ENCODE assay signal across 8 cellular contexts in genomic region chr12:50167026-50167742, GRCh38. TPM values are rescaled to one million over a fixed set of nuclear protein-coding genes. Genes with fewer than 3 reads are reported as not detected.
DNase-seq lines count a peak whose midpoint lies in the region; ATAC-seq, FAIRE-seq and TF ChIP-seq lines count a peak whose summit lies in the region.

A gene with protein sequence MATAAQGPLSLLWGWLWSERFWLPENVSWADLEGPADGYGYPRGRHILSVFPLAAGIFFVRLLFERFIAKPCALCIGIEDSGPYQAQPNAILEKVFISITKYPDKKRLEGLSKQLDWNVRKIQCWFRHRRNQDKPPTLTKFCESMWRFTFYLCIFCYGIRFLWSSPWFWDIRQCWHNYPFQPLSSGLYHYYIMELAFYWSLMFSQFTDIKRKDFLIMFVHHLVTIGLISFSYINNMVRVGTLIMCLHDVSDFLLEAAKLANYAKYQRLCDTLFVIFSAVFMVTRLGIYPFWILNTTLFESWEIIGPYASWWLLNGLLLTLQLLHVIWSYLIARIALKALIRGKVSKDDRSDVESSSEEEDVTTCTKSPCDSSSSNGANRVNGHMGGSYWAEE (minus strand): TSS chr12:50167369. CDS start chr12:50167297, 72 bp downstream.

- 2% methylated on average over 18 of the region's 68 CpGs for WGBS in mammary epithelial cell (ENCODE audit: low coverage, missing lambda C conversion rate)
- whole genome bisulfite sequencing in small intestine, 3 donors, result 1% methylated on average over 35 to 68 of the region's 68 CpGs

- peak within 1 kb of the TSS; percentile 70 for H3K4me2 ChIP-seq in mammary epithelial cell (ENCODE audit: insufficient read depth, low read depth, low read length)

- H3K4me1 ChIP-seq in mammary epithelial cell (ENCODE audit: insufficient read depth, low read length), result peaks cover 7% of the 10 kb centered on the region
- H3K4me1 ChIP-seq in iPS-20b (ENCODE audit: insufficient read depth, low read length), result peaks cover 4% of the 10 kb centered on the region
- H3K4me1 ChIP-seq in small intestine (ENCODE audit: control insufficient read depth in 2 of 2, insufficient read depth in 1 of 2, low read depth in 1 of 2, low read length in 1 of 2), result peaks cover 3 to 4% of the 10 kb centered on the region in 2 donors

- CTCF ChIA-PET in mammary epithelial cell (lab: Charles Lee; ENCODE audit: low non-redundant PET), result interaction anchor here (0.9 kb wide), 1 partner anchor 55 kb away, joined by 11 read pairs; the partner anchor contains the start of gene COX14

- H3K4me3 ChIP-seq in WERI-Rb-1 (ENCODE audit: low read depth, low read length) (peak within 1 kb of the TSS; percentile 79), mammary epithelial cell (replicated peaks in 1 of 3; ENCODE audit: insufficient read depth in 1 of 3, low read depth in 2 of 3, low read length in 3 of 3) (peak within 1 kb of the TSS; percentile 54 to 70 (median 62)), iPS-20b (ENCODE audit: low read length) (peak within 1 kb of the TSS; percentile 100), small intestine (ENCODE audit: low read depth in 1 of 2, low read length in 2 of 2) (peak within 1 kb of the TSS; percentile 86 to 98)

- H3K79me2 ChIP-seq in mammary epithelial cell (ENCODE audit: insufficient read depth, low read length), result peaks cover 49% of the 10 kb centered on the region

- H3K9ac ChIP-seq in mammary epithelial cell (ENCODE audit: insufficient read depth, low read length) (peak within 1 kb of the TSS; percentile 68), iPS-20b (ENCODE audit: low read depth, low read length) (peak within 1 kb of the TSS; percentile 99)

- FAIRE-seq in small intestine (lab: Jason Lieb, UNC), result no peak

- ATAC-seq in GM18873 (IDR thresholded peaks at IDR 0.05; ENCODE audit: low FRiP score, unreplicated experiment) (peak; percentile 92), HG03139 (IDR thresholded peaks at IDR 0.05; ENCODE audit: unreplicated experiment) (peak; percentile 97)

- H3K9me3 ChIP-seq in WERI-Rb-1 (ENCODE audit: severe bottlenecking) (no peaks in the 10 kb centered on the region), mammary epithelial cell (replicated peaks; ENCODE audit: insufficient read depth, low read length) (peaks cover 19% of the 10 kb centered on the region), iPS-20b (ENCODE audit: insufficient read depth, low read depth, low read length) (peaks cover 7% of the 10 kb centered on the region), small intestine (ENCODE audit: control insufficient read depth, low read depth) (no peaks in the 10 kb centered on the region)

- in situ Hi-C loops in ACHN (cut with HindIII; ENCODE audit: low pct_ligation_motif_present, low pct_unique_long_range_greater_than_20kb, low sequenced_read_pairs) (no loop called here), mammary epithelial cell (cut with MboI; ENCODE audit: low sequenced_read_pairs in 2 of 2) (no loop called here)

- H3K36me3 ChIP-seq in WERI-Rb-1, result 0 out of 2 replicates have a peak, but pooled peaks cover 3% of the 10 kb centered on the region
- H3K36me3 ChIP-seq in mammary epithelial cell (ENCODE audit: insufficient read depth, low read length), result peaks cover 1% of the 10 kb centered on the region
- no peaks in the 10 kb centered on the region for H3K36me3 ChIP-seq in iPS-20b (ENCODE audit: insufficient read depth, low read depth, low read length)
- H3K36me3 ChIP-seq in small intestine (ENCODE audit: control insufficient read depth in 2 of 2, insufficient read depth in 2 of 2, low read length in 2 of 2), result no peaks in the 10 kb centered on the region

- intact Hi-C loops in mammary epithelial cell (cut with micrococcal nuclease), result loop anchor here (2.0 kb wide), 3 partner anchors 52 to 78 kb away; partner anchors contain the start of gene COX14

- dilution Hi-C loops in mammary epithelial cell (cut with HindIII; ENCODE audit: low sequenced_read_pairs), result no loop called here

- DNase-seq in ACHN (peak; percentile 100), NCI-H2227 (lab: John Stamatoyannopoulos, UW; ENCODE audit: unreplicated experiment) (peak; percentile 97), WERI-Rb-1 (peak; percentile 98), mammary epithelial cell (peak; percentile 99), small intestine (peak; percentile 99)

- no TSS peak for BruUV-seq in mammary epithelial cell (replicated peaks; lab: Mats Ljungman, UMichigan)

- peak within 1 kb of the TSS; percentile 94 for H2AFZ ChIP-seq in mammary epithelial cell (ENCODE audit: low read depth, low read length)

- no peaks in the 10 kb centered on the region for H4K20me1 ChIP-seq in mammary epithelial cell (ENCODE audit: insufficient read depth, low read length)

- no peaks in the 10 kb centered on the region for H3K27me3 ChIP-seq in WERI-Rb-1 (ENCODE audit: insufficient read depth, low read depth, severe bottlenecking)
- no peaks in the 10 kb centered on the region for H3K27me3 ChIP-seq in mammary epithelial cell (ENCODE audit: insufficient read depth, low read length)
- H3K27me3 ChIP-seq in iPS-20b (ENCODE audit: insufficient read depth, low read length), result no peaks in the 10 kb centered on the region
- H3K27me3 ChIP-seq in small intestine (ENCODE audit: control insufficient read depth in 2 of 2, insufficient read depth in 2 of 2, low read length in 2 of 2), result no peaks in the 10 kb centered on the region

- H3K27ac ChIP-seq in WERI-Rb-1 (peak within 1 kb of the TSS; percentile 82), mammary epithelial cell (ENCODE audit: insufficient read depth, low read depth, low read length) (peak within 1 kb of the TSS; percentile 76), iPS-20b (ENCODE audit: low read length) (peak within 1 kb of the TSS; percentile 54), small intestine (ENCODE audit: low read depth in 1 of 2, low read length in 1 of 2) (peak within 1 kb of the TSS; percentile 68 to 93)

- TF ChIP-seq CTCF in WERI-Rb-1 (IDR thresholded peaks at IDR 0.05; ENCODE audit: low read depth, low read length), result no peak
- peak in 1 of 2 donors; percentile 13 for TF ChIP-seq CTCF in mammary epithelial cell (conservative IDR thresholded peaks at IDR 0.05 in 1 of 2, IDR thresholded peaks at IDR 0.05 in 1 of 2; ENCODE audit: extremely low read depth in 1 of 2, insufficient read depth in 1 of 2, low read depth in 1 of 2, low read length in 2 of 2)

RNA-seq across cellular contexts. Expression of the gene that starts here (rescaled TPM):
- total RNA-seq in mammary epithelial cell, result 10 to 100 TPM; 29.2 to 65.7 TPM
- polyA plus RNA-seq in mammary epithelial cell (43.5 TPM), small intestine (10 to 100 TPM; 10.1 to 22.3 (median 15.4) TPM)
- polyA minus RNA-seq in mammary epithelial cell, result 187 TPM

Comparison
In these comparisons a context has a peak if more than half of its experiments do, and no peak if none do; other contexts are left out.
1. Peak in every context shown above with its lines: DNase-seq, ATAC-seq, H3K4me3 ChIP-seq and H3K27ac ChIP-seq.